ENCODE assay signal across 8 cellular contexts in genomic region chr9:21559402-21560280, GRCh38.
DNase-seq lines count a peak whose midpoint lies in the region; ATAC-seq and TF ChIP-seq lines count a peak whose summit lies in the region.

No MANE protein-coding gene starts in this region.

- H3K4me3 ChIP-seq in GM08714 (ENCODE audit: low read length) (peak overlapping the region; percentile 51; the same call in 1 of the 2 replicates), right atrium auricular region (peak overlapping the region; percentile 29 to 52)

- peak overlapping the region; percentile 77 for H3K27ac Mint-ChIP-seq in activated naive CD8-positive, alpha-beta T cell

- H3K4me1 ChIP-seq in right atrium auricular region, result peaks cover 0 to 14% of the 10 kb centered on the region in 2 donors

- DNase-seq in RPMI7951 (ENCODE audit: low read depth), result peak; percentile 57
- no peak for DNase-seq in right atrium auricular region (ENCODE audit: low spot score)
- peak; percentile 73 for DNase-seq in retina
- DNase-seq in NCI-H510A (lab: John Stamatoyannopoulos, UW), result no peak

- peak overlapping the region; percentile 97 for H3K4me3 Mint-ChIP-seq in activated naive CD8-positive, alpha-beta T cell

- H3K9me3 ChIP-seq in right atrium auricular region, result no peaks in the 10 kb centered on the region

- peaks cover 2% of the 10 kb centered on the region for H3K36me3 Mint-ChIP-seq in activated naive CD8-positive, alpha-beta T cell

- ATAC-seq in HG02642 (IDR thresholded peaks at IDR 0.05; ENCODE audit: poor library complexity, unreplicated experiment) (peak; percentile 72), GM18858 (IDR thresholded peaks at IDR 0.05; ENCODE audit: unreplicated experiment) (no peak)

- TF ChIP-seq CTCF in right atrium auricular region (IDR thresholded peaks at IDR 0.05), result no peak

- H3K27me3 ChIP-seq in right atrium auricular region, result peaks cover 3 to 19% of the 10 kb centered on the region in 2 donors

- H3K27me3 Mint-ChIP-seq in activated naive CD8-positive, alpha-beta T cell, result peaks cover 7% of the 10 kb centered on the region

- H3K4me1 Mint-ChIP-seq in activated naive CD8-positive, alpha-beta T cell (ENCODE audit: low read depth), result peaks cover 52% of the 10 kb centered on the region

- no peak overlapping the region for H3K27ac ChIP-seq in right atrium auricular region

- H3K9me3 Mint-ChIP-seq in activated naive CD8-positive, alpha-beta T cell (ENCODE audit: low read depth), result no peaks in the 10 kb centered on the region

- H3K36me3 ChIP-seq in right atrium auricular region, result no peaks in the 10 kb centered on the region

Comparison
In these comparisons a context has a peak if more than half of its experiments do, and no peak if none do; other contexts are left out.
1. DNase-seq: peak in RPMI7951 (single experiment) and retina (single experiment); none in right atrium auricular region (single experiment) and NCI-H510A (single experiment).